30 cellular contexts compared by ENCODE assay signal in genomic region chr19:38939957-38940356, GRCh38.
"Had no signal": no experiment of that assay in that cellular context is flagged by ENCODE, and none has a peak within 500 bp of the region (broad histone marks: within the 10 kb centered on the region; RNA-seq: fewer than 3 reads in every experiment).

No MANE protein-coding gene starts in this region.

- H3K4me1 Mint-ChIP-seq: stimulated activated memory B cell treated with anti-CD40 and anti-IgM and Interleukin-4, amounts not matched to agents 10 μg/mL and 1 μg/mL and 100 μg/mL, for 72 hours; WTC11 had no signal

- H3K27me3 Mint-ChIP-seq: type B pancreatic cell had no signal

- H3K27me3 ChIP-seq: esophagus muscularis mucosa, foreskin keratinocyte, heart left ventricle, sigmoid colon, vagina had no signal

- H3K4me3 ChIP-seq: esophagus muscularis mucosa, heart left ventricle, prostate gland, sigmoid colon, vagina had no signal

- DNase-seq: activated CD4-positive, alpha-beta memory T cell treated with anti-CD3 and anti-CD28 coated beads, Interleukin-2, amount 10 ng/mL, durations not matched to agents 7 days and 5 days; activated CD4-positive, alpha-beta T cell treated with anti-CD3 and anti-CD28 coated beads for 1 hour; activated CD4-positive, alpha-beta T cell treated with anti-CD3 and anti-CD28 coated beads, Interleukin-2, amount 10 ng/mL, durations not matched to agents 7 days and 5 days; activated naive CD8-positive, alpha-beta T cell treated with anti-CD3 and anti-CD28 coated beads, Interleukin-2, amount 50 U/mL, for 24 hours; activated T-cell treated with anti-CD3 and anti-CD28 coated beads, Interleukin-2, amount 50 U/mL, for 48 hours; amygdala; caudate nucleus; foreskin keratinocyte; heart left ventricle; hypothalamus; naive thymus-derived CD8-positive, alpha-beta T cell; retina; sigmoid colon; small intestine; stimulated activated CD4-positive, alpha-beta T cell treated with anti-CD3 and anti-CD28 coated beads, Interleukin-1b, Interleukin-23, amount 100 ng/mL, for 48 hours; stimulated activated CD4-positive, alpha-beta T cell treated with anti-CD3 and anti-CD28 coated beads, Interleukin-4, amount 100 ng/mL, for 4 hours; stimulated activated CD8-positive, alpha-beta memory T cell treated with anti-CD3 and anti-CD28 coated beads, Interleukin-4, amount 100 ng/mL, for 48 hours; stimulated activated naive CD8-positive, alpha-beta T cell treated with anti-CD3 and anti-CD28 coated beads, Interleukin-15, amount 100 ng/mL, for 72 hours; substantia nigra; T-helper 9 cell had no signal

- H3K9me3 Mint-ChIP-seq: activated CD4-positive, alpha-beta memory T cell treated with anti-CD3 and anti-CD28 coated beads, Interleukin-2, amount 10 ng/mL, durations not matched to agents 7 days and 5 days; activated CD4-positive, alpha-beta T cell treated with anti-CD3 and anti-CD28 coated beads, Interleukin-2, amount 10 ng/mL, durations not matched to agents 7 days and 5 days; activated naive CD4-positive, alpha-beta T cell treated with anti-CD3 and anti-CD28 coated beads, Interleukin-2, amount 50 U/mL, for 24 hours; activated naive CD8-positive, alpha-beta T cell treated with anti-CD3 and anti-CD28 coated beads, Interleukin-2, amount 50 U/mL, for 24 hours; memory B cell; type B pancreatic cell had no signal

- H3K4me3 Mint-ChIP-seq: activated CD4-positive, alpha-beta memory T cell treated with anti-CD3 and anti-CD28 coated beads, Interleukin-2, amount 10 ng/mL, durations not matched to agents 7 days and 5 days; activated CD4-positive, alpha-beta T cell treated with anti-CD3 and anti-CD28 coated beads, Interleukin-2, amount 10 ng/mL, durations not matched to agents 7 days and 5 days; activated naive CD4-positive, alpha-beta T cell treated with anti-CD3 and anti-CD28 coated beads, Interleukin-2, amount 50 U/mL, for 24 hours; activated naive CD8-positive, alpha-beta T cell treated with anti-CD3 and anti-CD28 coated beads, Interleukin-2, amount 50 U/mL, for 24 hours; memory B cell; stimulated activated memory B cell treated with anti-CD40 and anti-IgM and Interleukin-4, amounts not matched to agents 10 μg/mL and 1 μg/mL and 100 μg/mL, for 72 hours; stimulated activated naive CD8-positive, alpha-beta T cell treated with anti-CD3 and anti-CD28 coated beads, Interleukin-15, amount 100 ng/mL, for 72 hours; T-helper 1 cell treated with Interleukin-12 subunit alpha and Interleukin-12 subunit beta and Interleukin-4 antibody, amounts not matched to agents 30 μg/mL and 1 μg/mL, for 36 hours; type B pancreatic cell; WTC11 had no signal

- H3K27ac Mint-ChIP-seq: activated CD4-positive, alpha-beta memory T cell treated with anti-CD3 and anti-CD28 coated beads, Interleukin-2, amount 10 ng/mL, durations not matched to agents 7 days and 5 days; activated CD4-positive, alpha-beta T cell treated with anti-CD3 and anti-CD28 coated beads, Interleukin-2, amount 10 ng/mL, durations not matched to agents 7 days and 5 days; activated naive CD4-positive, alpha-beta T cell treated with anti-CD3 and anti-CD28 coated beads, Interleukin-2, amount 50 U/mL, for 24 hours; activated naive CD8-positive, alpha-beta T cell treated with anti-CD3 and anti-CD28 coated beads, Interleukin-2, amount 50 U/mL, for 24 hours; activated T-helper 2 cell treated with anti-CD3 and anti-CD28 coated beads, Interferon-gamma antibody, Interleukin-2, Interleukin-4, amounts not matched to agents 10 μg/mL and 5 μg/mL and 100 μg/mL, durations not matched to agents 14 hours and 24 hours and 36 hours; memory B cell; stimulated activated memory B cell treated with anti-CD40 and anti-IgM and Interleukin-4, amounts not matched to agents 10 μg/mL and 1 μg/mL and 100 μg/mL, for 72 hours; stimulated activated naive CD8-positive, alpha-beta T cell treated with anti-CD3 and anti-CD28 coated beads, Interleukin-15, amount 100 ng/mL, for 72 hours; T-helper 1 cell treated with Interleukin-12 subunit alpha and Interleukin-12 subunit beta and Interleukin-4 antibody, amounts not matched to agents 30 μg/mL and 1 μg/mL, for 36 hours; type B pancreatic cell; WTC11 had no signal

- H3K27ac ChIP-seq: esophagus muscularis mucosa, foreskin keratinocyte, heart left ventricle, prostate gland, sigmoid colon, vagina had no signal

- H3K9me3 ChIP-seq: esophagus muscularis mucosa, prostate gland, sigmoid colon, vagina had no signal

- H3K36me3 ChIP-seq: prostate gland, vagina had no signal
